8 cellular contexts compared by ENCODE assay signal in genomic region chr1:223714849-223715709, GRCh38. TPM values are rescaled to one million over a fixed set of nuclear protein-coding genes. Genes with fewer than 3 reads are reported as not detected.
DNase-seq lines count a peak whose midpoint lies in the region; ATAC-seq and TF ChIP-seq lines count a peak whose summit lies in the region.

No MANE protein-coding gene starts in this region.

- TF ChIP-seq CTCF in RWPE2 (IDR thresholded peaks at IDR 0.05; ENCODE audit: poor library complexity, severe bottlenecking) (no peak), esophagus muscularis mucosa (IDR thresholded peaks at IDR 0.05) (peak in 1 of 3 experiments; percentile 11)

- peak overlapping the region; percentile 72 for H3K4me3 Mint-ChIP-seq in activated naive CD4-positive, alpha-beta T cell treated with anti-CD3 and anti-CD28 coated beads, Interleukin-2, amount 50 U/mL, for 24 hours

- H3K9me3 ChIP-seq in RWPE2 (ENCODE audit: severe bottlenecking): no peaks in the 10 kb centered on the region
- no peaks in the 10 kb centered on the region for H3K9me3 ChIP-seq in esophagus muscularis mucosa

- H3K4me3 ChIP-seq in RWPE2 (ENCODE audit: severe bottlenecking) (peak overlapping the region; percentile 9), esophagus muscularis mucosa (peak overlapping the region in 3 of 4 donors; percentile 3 to 92 (median 34)), skin epidermis (peak overlapping the region in 1 of 7 experiments; percentile 4)

- intact Hi-C loops in esophagus muscularis mucosa (cut with DNase I): no loop called here

- no peaks in the 10 kb centered on the region for H3K9me3 Mint-ChIP-seq in activated naive CD4-positive, alpha-beta T cell treated with anti-CD3 and anti-CD28 coated beads, Interleukin-2, amount 50 U/mL, for 24 hours

- peak overlapping the region; percentile 88 for H3K27ac Mint-ChIP-seq in activated naive CD4-positive, alpha-beta T cell treated with anti-CD3 and anti-CD28 coated beads, Interleukin-2, amount 50 U/mL, for 24 hours

- H3K27ac ChIP-seq in RWPE2 (ENCODE audit: poor library complexity, severe bottlenecking): peak overlapping the region; percentile 94
- H3K27ac ChIP-seq in esophagus muscularis mucosa (replicated peaks in 1 of 4): peak overlapping the region; percentile 68 to 98 (median 76)
- peak overlapping the region in 16 of 21 experiments; percentile 18 to 96 (median 63) for H3K27ac ChIP-seq in skin epidermis

- no peak for DNase-seq in activated naive CD4-positive, alpha-beta T cell treated with Interleukin-2 at 50 U/mL for 16 hours
- peak; percentile 83 for DNase-seq in RWPE2 (ENCODE audit: low spot score)
- DNase-seq in esophagus muscularis mucosa (ENCODE audit: extremely low spot score): no peak
- DNase-seq in nucleus accumbens (lab: John Stamatoyannopoulos, UW): no peak
- no peak for DNase-seq in inferior parietal cortex (ENCODE audit: extremely low spot score)

- TF ChIP-seq POLR2A in esophagus muscularis mucosa (IDR thresholded peaks at IDR 0.05; ENCODE audit: low read depth): no peak

- peaks cover 83% of the 10 kb centered on the region for H3K4me1 Mint-ChIP-seq in activated naive CD4-positive, alpha-beta T cell treated with anti-CD3 and anti-CD28 coated beads, Interleukin-2, amount 50 U/mL, for 24 hours

- TF ChIP-seq EP300 in esophagus muscularis mucosa (IDR thresholded peaks at IDR 0.05): no peak

- no peaks in the 10 kb centered on the region for H3K27me3 Mint-ChIP-seq in activated naive CD4-positive, alpha-beta T cell treated with anti-CD3 and anti-CD28 coated beads, Interleukin-2, amount 50 U/mL, for 24 hours

- H3K36me3 ChIP-seq in RWPE2 (ENCODE audit: low read depth): peaks cover 50% of the 10 kb centered on the region
- peaks cover 0 to 39% (median 29%) of the 10 kb centered on the region in 4 donors for H3K36me3 ChIP-seq in esophagus muscularis mucosa

- H3K36me3 Mint-ChIP-seq in activated naive CD4-positive, alpha-beta T cell treated with anti-CD3 and anti-CD28 coated beads, Interleukin-2, amount 50 U/mL, for 24 hours: peaks cover 3% of the 10 kb centered on the region

- ATAC-seq in RWPE2 (ENCODE audit: low read depth): peak; percentile 72
- no peak for ATAC-seq in HG03196 (IDR thresholded peaks at IDR 0.05; ENCODE audit: unreplicated experiment)

- H3K4me1 ChIP-seq in RWPE2 (ENCODE audit: insufficient read depth, poor library complexity, severe bottlenecking) (peaks cover 45% of the 10 kb centered on the region), esophagus muscularis mucosa (peaks cover 56 to 87% (median 80%) of the 10 kb centered on the region in 4 donors)

- H3K27me3 ChIP-seq in RWPE2 (ENCODE audit: insufficient read depth, poor library complexity, severe bottlenecking) (no peaks in the 10 kb centered on the region), esophagus muscularis mucosa (no peaks in the 10 kb centered on the region)

- 62% methylated on average over 10 of the region's 10 CpGs for whole genome bisulfite sequencing in esophagus muscularis mucosa

RNA-seq across cellular contexts. Expression of gene CAPN2, which starts 2.7 kb away (rescaled TPM):
- 100 to 1,000 TPM in 3 of 4 donors, 10 to 100 TPM in 1; 91.9 to 231 (median 161) TPM for total RNA-seq in esophagus muscularis mucosa

RNA-seq across cellular contexts. Expression of gene CAPN8, which starts 49.6 kb away (rescaled TPM):
- 1 to 10 TPM in 1 of 4 donors, not detected in 3; 1.0 TPM for total RNA-seq in esophagus muscularis mucosa
